In genomic region chr2:45874324-45874723, GRCh38 we compare ENCODE assay signal across 16 cellular contexts.
DNase-seq lines count a peak whose midpoint lies in the region; ATAC-seq and TF ChIP-seq lines count a peak whose summit lies in the region.
"Had no signal": no experiment of that assay in that cellular context is flagged by ENCODE, and none has a peak within 500 bp of the region (broad histone marks: within the 10 kb centered on the region; RNA-seq: fewer than 3 reads in every experiment).

No MANE protein-coding gene starts in this region.

- peaks cover 8% of the 10 kb centered on the region for H3K36me3 Mint-ChIP-seq in activated T-helper 1 cell treated with anti-CD3 and anti-CD28 coated beads, Interleukin-12 subunit alpha, Interleukin-12 subunit beta, Interleukin-2, Interleukin-4 antibody, amounts not matched to agents 30 ng/mL and 10 ng/mL and 1 ng/mL, durations not matched to agents 14 hours and 24 hours and 36 hours (ENCODE audit: low read depth)

- peaks cover 24% of the 10 kb centered on the region for H3K9me3 Mint-ChIP-seq in activated T-helper 1 cell treated with anti-CD3 and anti-CD28 coated beads, Interleukin-12 subunit alpha, Interleukin-12 subunit beta, Interleukin-2, Interleukin-4 antibody, amounts not matched to agents 30 ng/mL and 10 ng/mL and 1 ng/mL, durations not matched to agents 14 hours and 24 hours and 36 hours

- intact Hi-C loops in heart left ventricle (cut with DNase I) = no loop called here
- intact Hi-C loops in sigmoid colon (cut with DNase I) = no loop called here
- intact Hi-C loops in activated T-helper 1 cell treated with anti-CD3 and anti-CD28 coated beads, Interleukin-12 subunit alpha, Interleukin-12 subunit beta, Interleukin-2, Interleukin-4 antibody, amounts not matched to agents 30 ng/mL and 10 ng/mL and 1 ng/mL, durations not matched to agents 14 hours and 24 hours and 36 hours (cut with micrococcal nuclease) = no loop called here

- H3K36me3 ChIP-seq in heart left ventricle (peaks cover 0 to 4% (median 0%) of the 10 kb centered on the region in 9 donors), sigmoid colon (no peaks in the 10 kb centered on the region)
- H3K36me3 ChIP-seq: Peyer's patch had no signal

- CTCF ChIA-PET in RWPE1 (lab: Yijun Ruan, JAX) = interaction anchor here (0.6 to 0.7 kb wide), 2 partner anchors 224 to 383 kb away, joined by 3 to 4 read pairs; no protein-coding TSS in a partner anchor

- TF ChIP-seq CTCF in RWPE1 (conservative IDR thresholded peaks at IDR 0.05; ENCODE audit: low read depth) = no peak
- no peak for TF ChIP-seq CTCF in heart left ventricle (IDR thresholded peaks at IDR 0.05)
- TF ChIP-seq CTCF in sigmoid colon (IDR thresholded peaks at IDR 0.05) = no peak

- no peak for TF ChIP-seq EP300 in sigmoid colon (IDR thresholded peaks at IDR 0.05)

- no peak overlapping the region for H3K27ac Mint-ChIP-seq in activated T-helper 1 cell treated with anti-CD3 and anti-CD28 coated beads, Interleukin-12 subunit alpha, Interleukin-12 subunit beta, Interleukin-2, Interleukin-4 antibody, amounts not matched to agents 30 ng/mL and 10 ng/mL and 1 ng/mL, durations not matched to agents 14 hours and 24 hours and 36 hours
- H3K27ac Mint-ChIP-seq: activated naive CD8-positive, alpha-beta T cell treated with anti-CD3 and anti-CD28 coated beads for 36 hours had no signal

- POLR2A ChIA-PET in RWPE1 (lab: Yijun Ruan, JAX; ENCODE audit: low non-redundant PET) = interaction anchor here (0.6 kb wide), 1 partner anchor 76 kb away, joined by 3 read pairs; no protein-coding TSS in a partner anchor

- TF ChIP-seq POLR2A in heart left ventricle (IDR thresholded peaks at IDR 0.05) (no peak), sigmoid colon (IDR thresholded peaks at IDR 0.05) (no peak)

- ATAC-seq in heart left ventricle (peak; percentile 44 to 84 (median 80)), GM21367 (IDR thresholded peaks at IDR 0.05; ENCODE audit: unreplicated experiment) (no peak)

- peaks cover 27% of the 10 kb centered on the region for H3K4me1 Mint-ChIP-seq in activated T-helper 1 cell treated with anti-CD3 and anti-CD28 coated beads, Interleukin-12 subunit alpha, Interleukin-12 subunit beta, Interleukin-2, Interleukin-4 antibody, amounts not matched to agents 30 ng/mL and 10 ng/mL and 1 ng/mL, durations not matched to agents 14 hours and 24 hours and 36 hours (ENCODE audit: low read depth)
- H3K4me1 Mint-ChIP-seq: activated naive CD8-positive, alpha-beta T cell treated with anti-CD3 and anti-CD28 coated beads for 36 hours had no signal

- H3K4me1 ChIP-seq in heart left ventricle (peaks cover 0 to 21% (median 12%) of the 10 kb centered on the region in 12 donors), sigmoid colon (peaks cover 0 to 32% (median 24%) of the 10 kb centered on the region in 4 donors)

- DNase-seq in NCI-H2029 (lab: John Stamatoyannopoulos, UW) (peak; percentile 50), RWPE1 (ENCODE audit: low spot score) (no peak), heart left ventricle (peak; percentile 49 to 83 (median 75)), sigmoid colon (peak; percentile 87), activated gamma-delta T cell treated with Interleukin-2 at 50 U/mL for 16 hours (no peak)
- no peak for DNase-seq in activated T-helper 1 cell treated with anti-CD3 and anti-CD28 coated beads, Interleukin-12 subunit alpha, Interleukin-12 subunit beta, Interleukin-2, Interleukin-4 antibody, amounts not matched to agents 30 ng/mL and 10 ng/mL and 1 ng/mL, durations not matched to agents 14 hours and 24 hours and 36 hours (ENCODE audit: low spot score)
- DNase-seq in stimulated activated CD4-positive, alpha-beta T cell treated with anti-CD3 and anti-CD28 coated beads, Interleukin-4, amount 100 ng/mL, for 4 hours = no peak
- DNase-seq: activated CD8-positive, alpha-beta memory T cell treated with anti-CD3 and anti-CD28 coated beads for 24 hours; activated naive CD8-positive, alpha-beta T cell treated with anti-CD3 and anti-CD28 coated beads for 36 hours; IMR-90; NCI-H1417 treated with DMSO at 0.1 percent for 48 hours; Peyer's patch; stimulated activated CD4-positive, alpha-beta T cell treated with anti-CD3 and anti-CD28 coated beads, Interleukin-1b, Interleukin-23, amount 100 ng/mL, for 48 hours; stimulated activated naive CD4-positive, alpha-beta T cell treated with Interleukin-2 at 50 U/mL for 16 hours had no signal

- H3K27me3 ChIP-seq in heart left ventricle (no peaks in the 10 kb centered on the region), sigmoid colon (no peaks in the 10 kb centered on the region)
- H3K27me3 ChIP-seq: Peyer's patch had no signal

- no peak overlapping the region for H3K4me3 ChIP-seq in heart left ventricle
- H3K4me3 ChIP-seq in sigmoid colon = no peak overlapping the region
- H3K4me3 ChIP-seq: Peyer's patch had no signal

- H3K9me3 ChIP-seq in heart left ventricle = peaks cover 0 to 42% (median 12%) of the 10 kb centered on the region in 12 donors
- peaks cover 0 to 9% (median 2%) of the 10 kb centered on the region in 4 donors for H3K9me3 ChIP-seq in sigmoid colon

- H3K4me3 Mint-ChIP-seq in activated T-helper 1 cell treated with anti-CD3 and anti-CD28 coated beads, Interleukin-12 subunit alpha, Interleukin-12 subunit beta, Interleukin-2, Interleukin-4 antibody, amounts not matched to agents 30 ng/mL and 10 ng/mL and 1 ng/mL, durations not matched to agents 14 hours and 24 hours and 36 hours = no peak overlapping the region
- H3K4me3 Mint-ChIP-seq: activated naive CD8-positive, alpha-beta T cell treated with anti-CD3 and anti-CD28 coated beads for 36 hours; CD14-positive monocyte had no signal

- H3K27ac ChIP-seq in RWPE1 = peak overlapping the region; percentile 42
- H3K27ac ChIP-seq in heart left ventricle = peak overlapping the region in 4 of 12 donors; percentile 6 to 41 (median 20)
- peak overlapping the region in 3 of 4 donors; percentile 23 to 46 (median 41) for H3K27ac ChIP-seq in sigmoid colon
- H3K27ac ChIP-seq: Peyer's patch had no signal

- 34 to 61% (median 41%) methylated on average over 3 of the region's 3 CpGs for WGBS in heart left ventricle, 4 donors
- WGBS in sigmoid colon, 2 donors = 90 to 98% methylated on average over 3 of the region's 3 CpGs

- peaks cover 2% of the 10 kb centered on the region for H3K27me3 Mint-ChIP-seq in activated T-helper 1 cell treated with anti-CD3 and anti-CD28 coated beads, Interleukin-12 subunit alpha, Interleukin-12 subunit beta, Interleukin-2, Interleukin-4 antibody, amounts not matched to agents 30 ng/mL and 10 ng/mL and 1 ng/mL, durations not matched to agents 14 hours and 24 hours and 36 hours (ENCODE audit: insufficient read depth)
- H3K27me3 Mint-ChIP-seq: activated naive CD8-positive, alpha-beta T cell treated with anti-CD3 and anti-CD28 coated beads for 36 hours had no signal

Comparison
In these comparisons a context has a peak if more than half of its experiments do, and no peak if none do; other contexts are left out.
1. DNase-seq: peak in NCI-H2029 (single experiment), heart left ventricle (5 of 5) and sigmoid colon (single experiment); none in RWPE1 (single experiment), activated gamma-delta T cell treated with Interleukin-2 at 50 U/mL for 16 hours (single experiment), activated T-helper 1 cell treated with anti-CD3 and anti-CD28 coated beads, Interleukin-12 subunit alpha, Interleukin-12 subunit beta, Interleukin-2, Interleukin-4 antibody, amounts not matched to agents 30 ng/mL and 10 ng/mL and 1 ng/mL, durations not matched to agents 14 hours and 24 hours and 36 hours (single experiment) and stimulated activated CD4-positive, alpha-beta T cell treated with anti-CD3 and anti-CD28 coated beads, Interleukin-4, amount 100 ng/mL, for 4 hours (0 of 2).